9 cellular contexts compared by ENCODE assay signal in genomic region chr10:45373783-45374450, GRCh38. TPM values are rescaled to one million over a fixed set of nuclear protein-coding genes. Genes with fewer than 3 reads are reported as not detected.
DNase-seq lines count a peak whose midpoint lies in the region; ATAC-seq and TF ChIP-seq lines count a peak whose summit lies in the region.
"Had no signal": no experiment of that assay in that cellular context is flagged by ENCODE, and none has a peak within 500 bp of the region (broad histone marks: within the 10 kb centered on the region; RNA-seq: fewer than 3 reads in every experiment).

Gene ALOX5 (plus strand): TSS chr10:45374216. CDS start chr10:45374280, 64 bp downstream.

- H3K9me3 ChIP-seq in esophagus squamous epithelium, result no peaks in the 10 kb centered on the region

- peaks cover 96% of the 10 kb centered on the region for H3K27me3 Mint-ChIP-seq in nephron progenitor cell (ENCODE audit: low read depth, poor library complexity)

- H3K9me3 Mint-ChIP-seq in nephron progenitor cell, result peaks cover 3% of the 10 kb centered on the region

- H3K4me1 Mint-ChIP-seq in nephron progenitor cell, result peaks cover 26% of the 10 kb centered on the region

- peaks cover 16 to 31% (median 21%) of the 10 kb centered on the region in 3 donors for H3K4me1 ChIP-seq in esophagus squamous epithelium

- H3K36me3 ChIP-seq in esophagus squamous epithelium, result no peaks in the 10 kb centered on the region

- H3K4me3 Mint-ChIP-seq in nephron progenitor cell, result peak within 1 kb of the TSS; percentile 81

- peak; percentile 10 for DNase-seq in SIG-M5 treated with dmso at 0.1 percent for 504 hours (lab: John Stamatoyannopoulos, UW; ENCODE audit: unreplicated experiment)
- DNase-seq in SIG-M5 (lab: John Stamatoyannopoulos, UW), result no peak
- DNase-seq in NCI-H1105 treated with DMSO at 0.1 percent for 48 hours (lab: John Stamatoyannopoulos, UW), result peak; percentile 44
- DNase-seq in activated CD4-positive, alpha-beta T cell treated with anti-CD3 and anti-CD28 coated beads, Interleukin-2, amount 50 U/mL, for 4 hours, result peak; percentile 19 to 32
- DNase-seq in esophagus squamous epithelium (lab: John Stamatoyannopoulos, UW), result no peak
- peak; percentile 76 for DNase-seq in nephron progenitor cell
- DNase-seq in HCEC 1CT, result no peak

- no peaks in the 10 kb centered on the region for H3K36me3 Mint-ChIP-seq in nephron progenitor cell (ENCODE audit: low read depth)

- 3% methylated on average over 13 of the region's 60 CpGs; no CpG with 5 or more reads in 1 of the 2 donors for WGBS in esophagus squamous epithelium, 2 donors

- intact Hi-C loops in esophagus squamous epithelium (cut with DNase I), result no loop called here

- no peak within 1 kb of the TSS for H3K27ac Mint-ChIP-seq in nephron progenitor cell

- TF ChIP-seq CTCF in esophagus squamous epithelium (IDR thresholded peaks at IDR 0.05), result no peak
- no peak for TF ChIP-seq CTCF in nephron progenitor cell (IDR thresholded peaks at IDR 0.05)

- ATAC-seq in HG02610 (IDR thresholded peaks at IDR 0.05; ENCODE audit: unreplicated experiment), result peak; percentile 51

- peak within 1 kb of the TSS; percentile 71 to 80 (median 72) for H3K27ac ChIP-seq in esophagus squamous epithelium
- H3K27ac ChIP-seq: C4-2B had no signal

- H3K4me3 ChIP-seq in esophagus squamous epithelium, result peak within 1 kb of the TSS; percentile 42 to 74 (median 54)

- peaks cover 0 to 54% (median 0%) of the 10 kb centered on the region in 4 donors for H3K27me3 ChIP-seq in esophagus squamous epithelium

- TF ChIP-seq POLR2A in esophagus squamous epithelium (IDR thresholded peaks at IDR 0.05), result peak in 1 of 4 donors; percentile 61

RNA-seq across cellular contexts. Expression of gene ALOX5, which starts in this region (rescaled TPM):
- total RNA-seq in esophagus squamous epithelium, result 10 to 100 TPM; 10.6 to 40.4 (median 16.9) TPM

Comparison
In these comparisons a context has a peak if more than half of its experiments do, and no peak if none do; other contexts are left out.
1. DNase-seq: peak in SIG-M5 treated with dmso at 0.1 percent for 504 hours (single experiment), NCI-H1105 treated with DMSO at 0.1 percent for 48 hours (single experiment), activated CD4-positive, alpha-beta T cell treated with anti-CD3 and anti-CD28 coated beads, Interleukin-2, amount 50 U/mL, for 4 hours (2 of 2) and nephron progenitor cell (single experiment); none in SIG-M5 (single experiment), esophagus squamous epithelium (single experiment) and HCEC 1CT (single experiment).